Comparison of ENCODE assay signal across 32 cellular contexts in the genomic region with DNA sequence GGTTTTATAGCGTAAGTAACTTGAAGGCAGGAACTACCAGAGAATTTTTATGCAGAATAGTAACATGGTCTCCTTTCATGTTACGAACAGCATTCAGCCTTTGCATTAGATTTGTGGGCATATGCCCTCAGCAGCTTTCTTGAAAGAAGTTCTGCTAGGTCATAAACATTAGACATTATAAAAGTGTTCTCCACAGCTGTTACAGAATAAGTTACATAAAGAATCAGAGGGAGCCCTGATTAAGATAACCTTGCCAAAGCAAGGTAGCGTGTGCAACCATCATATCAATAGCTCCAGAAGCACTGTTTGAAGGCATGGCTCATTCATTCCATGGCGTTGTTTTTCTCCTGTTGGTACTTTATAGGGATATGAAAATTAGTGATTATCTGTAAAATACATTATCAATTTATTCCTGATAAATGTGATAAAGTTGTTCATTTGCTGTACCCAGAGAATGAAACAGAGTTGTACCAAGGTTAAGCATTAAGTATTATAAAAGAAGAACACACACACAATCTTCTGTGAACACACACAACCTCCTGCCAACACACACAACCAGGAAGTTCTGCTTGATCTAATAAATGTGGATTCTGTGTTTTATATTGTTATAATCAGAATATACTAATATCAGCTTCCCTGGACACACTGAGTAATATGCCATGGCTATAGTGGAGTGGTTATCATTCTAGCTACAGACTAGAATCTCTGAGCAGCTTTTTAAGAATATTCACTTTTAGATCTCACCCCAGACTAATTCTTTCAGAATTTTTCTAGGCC.
"Had no signal": no experiment of that assay in that cellular context is flagged by ENCODE, and none has a peak within 500 bp of the region (broad histone marks: within the 10 kb centered on the region; RNA-seq: fewer than 3 reads in every experiment).

No MANE protein-coding gene starts in this region.

- H3K4me1 Mint-ChIP-seq: activated CD4-positive, alpha-beta T cell treated with anti-CD3 and anti-CD28 coated beads, Interleukin-2, amount 10 ng/mL, durations not matched to agents 24 days and 14 days; brain had no signal

- H3K27ac ChIP-seq: ascending aorta, breast epithelium, cardiac muscle cell, colonic mucosa, epithelial cell of prostate, esophagus squamous epithelium, gastroesophageal sphincter had no signal

- H3K36me3 ChIP-seq: ascending aorta, breast epithelium, cardiac muscle cell, colonic mucosa, esophagus squamous epithelium, gastroesophageal sphincter had no signal

- H3K36me3 Mint-ChIP-seq: activated CD4-positive, alpha-beta memory T cell treated with anti-CD3 and anti-CD28 coated beads for 36 hours; brain; T-cell had no signal

- H3K9me3 ChIP-seq: ascending aorta, breast epithelium, colonic mucosa, esophagus squamous epithelium, gastroesophageal sphincter had no signal

- H3K27ac Mint-ChIP-seq: activated CD4-positive, alpha-beta memory T cell treated with anti-CD3 and anti-CD28 coated beads for 36 hours; activated CD4-positive, alpha-beta T cell treated with anti-CD3 and anti-CD28 coated beads for 36 hours; activated CD4-positive, alpha-beta T cell treated with anti-CD3 and anti-CD28 coated beads, Interleukin-2, amount 10 ng/mL, durations not matched to agents 24 days and 14 days; activated CD8-positive, alpha-beta memory T cell treated with anti-CD3 and anti-CD28 coated beads, Interleukin-2, amount 10 ng/mL, durations not matched to agents 7 days and 5 days; activated CD8-positive, alpha-beta T cell treated with anti-CD3 and anti-CD28 coated beads, Interleukin-2, amount 10 ng/mL, durations not matched to agents 7 days and 5 days; activated naive CD4-positive, alpha-beta T cell treated with anti-CD3 and anti-CD28 coated beads, Interleukin-2, amount 10 ng/mL, durations not matched to agents 7 days and 5 days; activated naive CD4-positive, alpha-beta T cell treated with anti-CD3 and anti-CD28 coated beads, Interleukin-2, amount 50 U/mL, for 72 hours; activated naive CD8-positive, alpha-beta T cell treated with anti-CD3 and anti-CD28 coated beads, Interleukin-2, amount 10 ng/mL, durations not matched to agents 7 days and 5 days; activated T-cell treated with anti-CD3 and anti-CD28 coated beads, Interleukin-2, amount 50 U/mL, for 72 hours; brain; T-cell; T-helper 1 cell treated with Interleukin-12 subunit alpha and Interleukin-12 subunit beta and Interleukin-4 antibody, amounts not matched to agents 30 μg/mL and 1 μg/mL, for 36 hours; T-helper 2 cell treated with Interferon-gamma antibody and Interleukin-4, amounts not matched to agents 5 μg/mL and 100 μg/mL, for 36 hours had no signal

- H3K27me3 Mint-ChIP-seq: activated CD4-positive, alpha-beta memory T cell treated with anti-CD3 and anti-CD28 coated beads for 36 hours; activated CD4-positive, alpha-beta T cell treated with anti-CD3 and anti-CD28 coated beads for 36 hours; activated CD4-positive, alpha-beta T cell treated with anti-CD3 and anti-CD28 coated beads, Interleukin-2, amount 10 ng/mL, durations not matched to agents 24 days and 14 days; activated CD8-positive, alpha-beta memory T cell treated with anti-CD3 and anti-CD28 coated beads, Interleukin-2, amount 10 ng/mL, durations not matched to agents 7 days and 5 days; activated naive CD4-positive, alpha-beta T cell treated with anti-CD3 and anti-CD28 coated beads, Interleukin-2, amount 10 ng/mL, durations not matched to agents 7 days and 5 days; activated naive CD8-positive, alpha-beta T cell treated with anti-CD3 and anti-CD28 coated beads, Interleukin-2, amount 10 ng/mL, durations not matched to agents 7 days and 5 days; brain; T-cell had no signal

- DNase-seq: activated CD4-positive, alpha-beta memory T cell treated with anti-CD3 and anti-CD28 coated beads for 36 hours; activated CD4-positive, alpha-beta T cell treated with anti-CD3 and anti-CD28 coated beads for 36 hours; activated CD4-positive, alpha-beta T cell treated with anti-CD3 and anti-CD28 coated beads, Interleukin-2, amount 10 ng/mL, durations not matched to agents 24 days and 14 days; activated CD4-positive, CD25-positive, alpha-beta regulatory T cell; activated CD4-positive, CD25-positive, alpha-beta regulatory T cell treated with anti-CD3 and anti-CD28 coated beads, Interleukin-2, amount 50 U/mL, for 72 hours; activated CD8-positive, alpha-beta memory T cell treated with anti-CD3 and anti-CD28 coated beads, Interleukin-2, amount 10 ng/mL, durations not matched to agents 7 days and 5 days; activated CD8-positive, alpha-beta memory T cell treated with anti-CD3 and anti-CD28 coated beads, Interleukin-2, amount 50 U/mL, for 4 hours; activated CD8-positive, alpha-beta T cell treated with anti-CD3 and anti-CD28 coated beads, Interleukin-2, amount 10 ng/mL, durations not matched to agents 7 days and 5 days; activated gamma-delta T cell; activated naive CD4-positive, alpha-beta T cell; activated naive CD4-positive, alpha-beta T cell treated with anti-CD3 and anti-CD28 coated beads, Interleukin-2, amount 10 ng/mL, durations not matched to agents 7 days and 5 days; activated naive CD8-positive, alpha-beta T cell treated with anti-CD3 and anti-CD28 coated beads, Interleukin-2, amount 10 ng/mL, durations not matched to agents 7 days and 5 days; activated T-cell treated with anti-CD3 and anti-CD28 coated beads, Interleukin-2, amount 50 U/mL, for 1 hour; activated T-cell treated with anti-CD3 and anti-CD28 coated beads, Interleukin-2, amount 50 U/mL, for 72 hours; central memory CD4-positive, alpha-beta T cell; cerebellar nuclear complex; colonic mucosa; effector CD8-positive, alpha-beta T cell; esophagus squamous epithelium; foreskin melanocyte; SW 1271; T-cell; T1000 had no signal

- H3K4me3 Mint-ChIP-seq: activated CD4-positive, alpha-beta memory T cell treated with anti-CD3 and anti-CD28 coated beads for 36 hours; activated CD4-positive, alpha-beta T cell treated with anti-CD3 and anti-CD28 coated beads for 36 hours; activated CD4-positive, alpha-beta T cell treated with anti-CD3 and anti-CD28 coated beads, Interleukin-2, amount 10 ng/mL, durations not matched to agents 24 days and 14 days; activated CD8-positive, alpha-beta memory T cell treated with anti-CD3 and anti-CD28 coated beads, Interleukin-2, amount 10 ng/mL, durations not matched to agents 7 days and 5 days; activated CD8-positive, alpha-beta T cell treated with anti-CD3 and anti-CD28 coated beads, Interleukin-2, amount 10 ng/mL, durations not matched to agents 7 days and 5 days; activated naive CD4-positive, alpha-beta T cell treated with anti-CD3 and anti-CD28 coated beads, Interleukin-2, amount 10 ng/mL, durations not matched to agents 7 days and 5 days; activated naive CD8-positive, alpha-beta T cell treated with anti-CD3 and anti-CD28 coated beads, Interleukin-2, amount 10 ng/mL, durations not matched to agents 7 days and 5 days; activated T-cell treated with anti-CD3 and anti-CD28 coated beads, Interleukin-2, amount 50 U/mL, for 72 hours; brain; T-cell; T-helper 1 cell treated with Interleukin-12 subunit alpha and Interleukin-12 subunit beta and Interleukin-4 antibody, amounts not matched to agents 30 μg/mL and 1 μg/mL, for 36 hours; T-helper 2 cell treated with Interferon-gamma antibody and Interleukin-4, amounts not matched to agents 5 μg/mL and 100 μg/mL, for 36 hours had no signal

- H3K9me3 Mint-ChIP-seq: brain had no signal

- H3K27me3 ChIP-seq: ascending aorta, breast epithelium, cardiac muscle cell, colonic mucosa, esophagus squamous epithelium, gastroesophageal sphincter had no signal

- ATAC-seq: activated CD4-positive, alpha-beta T cell treated with anti-CD3 and anti-CD28 coated beads for 36 hours; activated CD8-positive, alpha-beta memory T cell treated with anti-CD3 and anti-CD28 coated beads, Interleukin-2, amount 10 ng/mL, durations not matched to agents 7 days and 5 days; activated CD8-positive, alpha-beta T cell treated with anti-CD3 and anti-CD28 coated beads, Interleukin-2, amount 10 ng/mL, durations not matched to agents 7 days and 5 days; activated naive CD4-positive, alpha-beta T cell treated with anti-CD3 and anti-CD28 coated beads, Interleukin-2, amount 50 U/mL, for 72 hours; activated T-cell treated with anti-CD3 and anti-CD28 coated beads, Interleukin-2, amount 50 U/mL, for 72 hours; gastroesophageal sphincter; T-cell had no signal

- H3K4me1 ChIP-seq: ascending aorta, breast epithelium, colonic mucosa, esophagus squamous epithelium, gastroesophageal sphincter had no signal

- H3K4me3 ChIP-seq: ascending aorta, breast epithelium, cardiac muscle cell, colonic mucosa, esophagus squamous epithelium, gastroesophageal sphincter had no signal
